Comparison of ENCODE assay signal across 1 cellular context in the genomic region with DNA sequence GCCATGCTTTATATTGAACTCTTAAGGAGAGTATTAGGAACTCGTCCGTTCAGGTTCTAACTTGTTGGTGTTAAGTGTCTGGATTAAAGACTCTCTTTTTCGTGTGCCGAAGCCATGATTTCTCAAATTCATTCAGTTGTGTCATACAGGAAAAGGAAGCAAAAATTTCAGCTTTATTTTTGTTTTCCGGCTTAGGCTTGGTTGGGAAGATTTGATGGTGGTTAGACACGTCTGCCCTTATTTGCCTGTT.
TF ChIP-seq lines count a peak whose summit lies in the region.

No MANE protein-coding gene starts in this region.

TF ChIP-seq in IMR-90, 13 proteins besides CTCF, POLR2A, EP300 and RAD21:
- TF ChIP-seq, protein P1, sequence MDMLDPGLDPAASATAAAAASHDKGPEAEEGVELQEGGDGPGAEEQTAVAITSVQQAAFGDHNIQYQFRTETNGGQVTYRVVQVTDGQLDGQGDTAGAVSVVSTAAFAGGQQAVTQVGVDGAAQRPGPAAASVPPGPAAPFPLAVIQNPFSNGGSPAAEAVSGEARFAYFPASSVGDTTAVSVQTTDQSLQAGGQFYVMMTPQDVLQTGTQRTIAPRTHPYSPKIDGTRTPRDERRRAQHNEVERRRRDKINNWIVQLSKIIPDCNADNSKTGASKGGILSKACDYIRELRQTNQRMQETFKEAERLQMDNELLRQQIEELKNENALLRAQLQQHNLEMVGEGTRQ (IDR thresholded peaks at IDR 0.05; ENCODE audit: low read depth, low read length): no peak
- no peak for TF ChIP-seq FOS (IDR thresholded peaks at IDR 0.05; ENCODE audit: low read depth, low read length)
- no peak for TF ChIP-seq MXI1 (IDR thresholded peaks at IDR 0.05; ENCODE audit: borderline replicate concordance, low read depth, low read length)
- TF ChIP-seq, protein P2, sequence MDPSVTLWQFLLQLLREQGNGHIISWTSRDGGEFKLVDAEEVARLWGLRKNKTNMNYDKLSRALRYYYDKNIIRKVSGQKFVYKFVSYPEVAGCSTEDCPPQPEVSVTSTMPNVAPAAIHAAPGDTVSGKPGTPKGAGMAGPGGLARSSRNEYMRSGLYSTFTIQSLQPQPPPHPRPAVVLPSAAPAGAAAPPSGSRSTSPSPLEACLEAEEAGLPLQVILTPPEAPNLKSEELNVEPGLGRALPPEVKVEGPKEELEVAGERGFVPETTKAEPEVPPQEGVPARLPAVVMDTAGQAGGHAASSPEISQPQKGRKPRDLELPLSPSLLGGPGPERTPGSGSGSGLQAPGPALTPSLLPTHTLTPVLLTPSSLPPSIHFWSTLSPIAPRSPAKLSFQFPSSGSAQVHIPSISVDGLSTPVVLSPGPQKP (IDR thresholded peaks at IDR 0.05; ENCODE audit: borderline replicate concordance, low read depth, low read length): no peak
- no peak for TF ChIP-seq RCOR1 (IDR thresholded peaks at IDR 0.05; ENCODE audit: insufficient replicate concordance, low read length)
- no peak for TF ChIP-seq MAFK (IDR thresholded peaks at IDR 0.05; ENCODE audit: low read depth, low read length)
- TF ChIP-seq MAZ (IDR thresholded peaks at IDR 0.05; ENCODE audit: borderline replicate concordance, low read depth, low read length): no peak
- TF ChIP-seq BHLHE40 (IDR thresholded peaks at IDR 0.05; ENCODE audit: low read depth, low read length): no peak
- TF ChIP-seq RFX5 (IDR thresholded peaks at IDR 0.05; ENCODE audit: low read depth, low read length): no peak
- TF ChIP-seq CEBPB (IDR thresholded peaks at IDR 0.05; ENCODE audit: low read depth, low read length): no peak
- TF ChIP-seq NFE2L2 (IDR thresholded peaks at IDR 0.05; ENCODE audit: low read depth, low read length): no peak
- TF ChIP-seq CHD1 (IDR thresholded peaks at IDR 0.05; ENCODE audit: low read depth, low read length): no peak
- TF ChIP-seq SMC3 (IDR thresholded peaks at IDR 0.05; ENCODE audit: low read depth, low read length): no peak
